ENCODE assay signal across 8 cellular contexts in the genomic region with DNA sequence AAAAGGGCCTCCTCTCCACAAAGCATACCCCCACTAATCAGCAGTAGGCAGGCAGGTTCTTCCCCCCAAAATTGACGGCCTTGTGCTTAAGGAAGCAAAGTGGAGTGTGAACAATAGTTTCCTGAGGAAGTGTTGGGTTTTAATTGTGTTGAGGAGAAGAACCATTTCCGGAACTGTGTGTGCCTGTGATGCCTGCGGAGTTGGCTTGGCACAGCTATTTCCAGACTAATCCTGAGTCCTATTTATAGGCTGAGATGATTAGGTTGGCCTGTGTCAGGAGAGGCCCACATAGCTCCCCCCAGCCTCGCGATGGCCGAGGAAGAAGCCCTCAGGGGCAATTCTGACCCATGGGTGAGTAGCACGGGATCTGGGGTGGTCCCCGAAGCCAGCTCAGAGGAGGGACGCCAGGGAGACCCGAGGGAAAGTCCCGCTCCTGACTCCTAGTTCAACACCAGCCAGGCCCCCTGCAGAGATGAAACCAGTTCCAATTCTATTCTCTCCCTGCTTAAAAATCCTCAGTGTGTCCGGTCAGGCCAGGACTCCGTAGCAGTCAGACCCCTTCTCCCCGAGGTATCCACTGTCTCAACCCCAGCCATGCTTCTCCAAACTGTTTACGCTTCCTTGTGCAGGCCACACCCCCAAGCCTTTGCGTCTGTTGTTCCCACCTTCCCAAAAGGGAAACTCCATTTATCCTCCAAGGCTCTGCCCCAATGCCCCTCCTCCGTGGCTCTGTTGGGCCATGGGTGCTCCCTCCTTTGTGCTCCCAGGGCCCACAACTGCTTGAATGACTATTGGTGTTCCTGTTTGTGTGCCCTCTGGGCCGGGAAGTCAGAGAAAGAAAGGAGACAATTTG. TPM values are rescaled to one million over a fixed set of nuclear protein-coding genes. Genes with fewer than 3 reads are reported as not detected.
A peak's percentile ranks its signal among the peaks of the same experiment; 100 is the strongest.
DNase-seq lines count a peak whose midpoint lies in the region; ATAC-seq and TF ChIP-seq lines count a peak whose summit lies in the region.

No MANE protein-coding gene starts in this region.

- H4K20me1 ChIP-seq in PC-9 (ENCODE audit: insufficient read depth) = no peaks in the 10 kb centered on the region

- H3K27ac ChIP-seq in PC-9 = peak overlapping the region; percentile 96
- H3K27ac ChIP-seq in esophagus (ENCODE audit: low read depth in 2 of 2, low read length in 1 of 2) = peak overlapping the region; percentile 99
- peak overlapping the region; percentile 96 for H3K27ac ChIP-seq in muscle layer of colon (ENCODE audit: low read depth, low read length)
- H3K27ac ChIP-seq in CD4-positive, alpha-beta T cell (ENCODE audit: low read depth, low read length) = no peak overlapping the region

- TF ChIP-seq CTCF in PC-9 (conservative IDR thresholded peaks at IDR 0.05) = no peak
- no peak for TF ChIP-seq CTCF in CD4-positive, alpha-beta T cell (IDR thresholded peaks at IDR 0.05)

- H3K36me3 Mint-ChIP-seq in CD4-positive, alpha-beta T cell (ENCODE audit: low read depth) = no peaks in the 10 kb centered on the region

- peaks cover 70% of the 10 kb centered on the region for H3K4me1 ChIP-seq in PC-9 (replicated peaks; ENCODE audit: insufficient read depth)
- peaks cover 18 to 61% of the 10 kb centered on the region in 2 donors for H3K4me1 ChIP-seq in esophagus (ENCODE audit: control insufficient read depth in 2 of 2, insufficient read depth in 2 of 2, low read length in 1 of 2)
- H3K4me1 ChIP-seq in muscle layer of colon (ENCODE audit: insufficient read depth, low read length) = peaks cover 95% of the 10 kb centered on the region

- no peaks in the 10 kb centered on the region for H3K79me2 ChIP-seq in PC-9 (ENCODE audit: low read depth)

- no peak overlapping the region for H2AFZ ChIP-seq in PC-9

- POLR2A ChIA-PET in PC-9 (lab: Charles Lee; ENCODE audit: unreplicated experiment) = interaction anchor here (0.6 to 1.1 kb wide), 3 partner anchors 51 to 303 kb away, joined by 3 to 5 read pairs (median 4); no protein-coding TSS in a partner anchor
- POLR2A ChIA-PET in CD4-positive, alpha-beta T cell (lab: Charles Lee) = no interaction called here

- CTCF ChIA-PET in PC-9 (lab: Charles Lee) = interaction anchor here (1.2 to 2.0 kb wide), 4 partner anchors 8 to 18 kb away, joined by 3 to 17 read pairs (median 9); a partner anchor contains a TSS
- CTCF ChIA-PET in CD4-positive, alpha-beta T cell (lab: Charles Lee) = no interaction called here

- no peak overlapping the region for H3K27ac Mint-ChIP-seq in CD4-positive, alpha-beta T cell

- H3K4me3 Mint-ChIP-seq in CD4-positive, alpha-beta T cell = no peak overlapping the region

- H3K4me3 ChIP-seq in PC-9 (peak overlapping the region; percentile 35; the same call in 1 of the 2 replicates), esophagus (ENCODE audit: low read depth in 1 of 2, low read length in 2 of 2) (no peak overlapping the region), muscle layer of colon (ENCODE audit: low read depth in 1 of 2, low read length in 2 of 2) (peak overlapping the region in 1 of 2 donors; percentile 28)

- DNase-seq in EH (ENCODE audit: low read depth) (peak; percentile 92), PC-9 (peak; percentile 41 to 54), NCI-H526 (lab: John Stamatoyannopoulos, UW) (no peak), NCI-H2196 treated with DMSO at 0.1 percent for 48 hours (lab: John Stamatoyannopoulos, UW; ENCODE audit: unreplicated experiment) (no peak)
- no peak for DNase-seq in CD4-positive, alpha-beta T cell

- H3K9ac ChIP-seq in muscle layer of colon (ENCODE audit: low read length) = peak overlapping the region; percentile 63

- no peaks in the 10 kb centered on the region for H3K36me3 ChIP-seq in PC-9 (ENCODE audit: low read depth)
- H3K36me3 ChIP-seq in esophagus (ENCODE audit: control insufficient read depth in 2 of 2, insufficient read depth in 2 of 2, low read length in 1 of 2) = no peaks in the 10 kb centered on the region
- peaks cover 13% of the 10 kb centered on the region for H3K36me3 ChIP-seq in muscle layer of colon (ENCODE audit: insufficient read depth, low read length)

- no peaks in the 10 kb centered on the region for H3K9me3 Mint-ChIP-seq in CD4-positive, alpha-beta T cell

- ATAC-seq in CD4-positive, alpha-beta T cell (ENCODE audit: poor library complexity) = no peak
- no peak for ATAC-seq in HG03439 (IDR thresholded peaks at IDR 0.05; ENCODE audit: unreplicated experiment)

- no peaks in the 10 kb centered on the region for H3K4me1 Mint-ChIP-seq in CD4-positive, alpha-beta T cell (ENCODE audit: low read depth)

- H3K4me2 ChIP-seq in PC-9 = peak overlapping the region; percentile 72

- TSS peak; percentile 93 for BruUV-seq in PC-9 (replicated peaks; lab: Mats Ljungman, UMichigan)

- no peaks in the 10 kb centered on the region for H3K27me3 ChIP-seq in PC-9 (ENCODE audit: insufficient read depth, low read depth)
- no peaks in the 10 kb centered on the region for H3K27me3 ChIP-seq in esophagus (ENCODE audit: control insufficient read depth in 1 of 2, insufficient read depth in 2 of 2, low read length in 2 of 2)
- H3K27me3 ChIP-seq in muscle layer of colon (ENCODE audit: control insufficient read depth in 1 of 2, insufficient read depth in 2 of 2, low read length in 2 of 2) = no peaks in the 10 kb centered on the region
- H3K27me3 ChIP-seq in CD4-positive, alpha-beta T cell (ENCODE audit: control insufficient read depth, insufficient read depth, low read length) = no peaks in the 10 kb centered on the region

- H3K9me2 ChIP-seq in PC-9 (ENCODE audit: insufficient read depth) = no peaks in the 10 kb centered on the region

- intact Hi-C loops in PC-9 (cut with micrococcal nuclease; ENCODE audit: unreplicated experiment) = loop anchor here (2.0 to 10.0 kb wide), 4 partner anchors 51 to 551 kb away; a partner anchor contains a TSS
- intact Hi-C loops in CD4-positive, alpha-beta T cell (cut with DNase I, micrococcal nuclease) = no loop called here

- WGBS in esophagus, 2 donors = 27 to 32% methylated on average over 18 of the region's 18 CpGs

- peaks cover 50% of the 10 kb centered on the region for H3F3A ChIP-seq in PC-9 (ENCODE audit: insufficient read depth, low read depth)

- H3K27me3 Mint-ChIP-seq in CD4-positive, alpha-beta T cell = no peaks in the 10 kb centered on the region

- H3K9me3 ChIP-seq in PC-9 (ENCODE audit: insufficient read depth, low read depth) = no peaks in the 10 kb centered on the region
- H3K9me3 ChIP-seq in esophagus (ENCODE audit: control insufficient read depth in 2 of 2, insufficient read depth in 1 of 2, low read depth in 1 of 2, low read length in 1 of 2) = no peaks in the 10 kb centered on the region
- H3K9me3 ChIP-seq in muscle layer of colon (ENCODE audit: low read length) = no peaks in the 10 kb centered on the region
- H3K9me3 ChIP-seq in CD4-positive, alpha-beta T cell (ENCODE audit: control insufficient read depth, low read length) = no peaks in the 10 kb centered on the region

RNA-seq across cellular contexts. Expression of a gene that starts 18.1 kb away (rescaled TPM):
- 135 and 207 TPM in 2 replicates for total RNA-seq in PC-9 (2021)
- polyA plus RNA-seq in esophagus = 100 to 1,000 TPM; 198 to 418 TPM
- total RNA-seq in CD4-positive, alpha-beta T cell = 1 to 10 TPM; 2.6 to 2.7 TPM

Comparison
In these comparisons a context has a peak if more than half of its experiments do, and no peak if none do; other contexts are left out.
1. DNase-seq: peak in EH (single experiment) and PC-9 (2 of 2); none in NCI-H526 (0 of 2), CD4-positive, alpha-beta T cell (0 of 10) and NCI-H2196 treated with DMSO at 0.1 percent for 48 hours (single experiment).
2. RNA of a gene that starts 18.1 kb away (total RNA-seq): 135 to 207 TPM in PC-9; 2.6 to 2.7 TPM in CD4-positive, alpha-beta T cell; every median in the first group is over 10 times any median in the second.